1 cellular context compared by ENCODE assay signal in the genomic region with DNA sequence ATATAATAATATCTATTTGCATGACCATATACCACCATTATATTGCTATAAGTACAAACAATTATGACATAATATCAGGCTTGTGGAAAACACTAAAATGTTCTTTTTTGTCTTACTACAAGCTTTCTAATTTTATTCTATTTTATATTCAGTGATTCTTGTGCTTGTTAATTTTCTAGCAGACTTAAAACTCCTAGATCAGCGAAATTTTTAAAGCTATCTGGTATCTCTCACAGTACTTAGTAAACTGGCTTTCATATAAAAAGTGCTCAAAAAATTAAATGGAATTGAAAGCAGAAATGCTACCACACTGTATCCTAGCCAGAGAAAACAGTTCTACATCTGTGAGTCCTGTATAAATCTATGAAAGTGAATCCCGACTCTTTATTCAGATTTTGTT.
A peak's percentile ranks its signal among the peaks of the same experiment; 100 is the strongest.
TF ChIP-seq lines count a peak whose summit lies in the region.

No MANE protein-coding gene starts in this region.

TF ChIP-seq in K562, 482 proteins besides CTCF, POLR2A, EP300 and RAD21 (continued from another document):
- TF ChIP-seq, protein P1, sequence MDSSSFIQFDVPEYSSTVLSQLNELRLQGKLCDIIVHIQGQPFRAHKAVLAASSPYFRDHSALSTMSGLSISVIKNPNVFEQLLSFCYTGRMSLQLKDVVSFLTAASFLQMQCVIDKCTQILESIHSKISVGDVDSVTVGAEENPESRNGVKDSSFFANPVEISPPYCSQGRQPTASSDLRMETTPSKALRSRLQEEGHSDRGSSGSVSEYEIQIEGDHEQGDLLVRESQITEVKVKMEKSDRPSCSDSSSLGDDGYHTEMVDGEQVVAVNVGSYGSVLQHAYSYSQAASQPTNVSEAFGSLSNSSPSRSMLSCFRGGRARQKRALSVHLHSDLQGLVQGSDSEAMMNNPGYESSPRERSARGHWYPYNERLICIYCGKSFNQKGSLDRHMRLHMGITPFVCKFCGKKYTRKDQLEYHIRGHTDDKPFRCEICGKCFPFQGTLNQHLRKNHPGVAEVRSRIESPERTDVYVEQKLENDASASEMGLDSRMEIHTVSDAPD (CRISPR knock-in tag; IDR thresholded peaks at IDR 0.05): no peak
- TF ChIP-seq, protein P2, sequence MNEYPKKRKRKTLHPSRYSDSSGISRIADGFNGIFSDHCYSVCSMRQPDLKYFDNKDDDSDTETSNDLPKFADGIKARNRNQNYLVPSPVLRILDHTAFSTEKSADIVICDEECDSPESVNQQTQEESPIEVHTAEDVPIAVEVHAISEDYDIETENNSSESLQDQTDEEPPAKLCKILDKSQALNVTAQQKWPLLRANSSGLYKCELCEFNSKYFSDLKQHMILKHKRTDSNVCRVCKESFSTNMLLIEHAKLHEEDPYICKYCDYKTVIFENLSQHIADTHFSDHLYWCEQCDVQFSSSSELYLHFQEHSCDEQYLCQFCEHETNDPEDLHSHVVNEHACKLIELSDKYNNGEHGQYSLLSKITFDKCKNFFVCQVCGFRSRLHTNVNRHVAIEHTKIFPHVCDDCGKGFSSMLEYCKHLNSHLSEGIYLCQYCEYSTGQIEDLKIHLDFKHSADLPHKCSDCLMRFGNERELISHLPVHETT (CRISPR knock-in tag; conservative IDR thresholded peaks at IDR 0.05 in 1 of 2, IDR thresholded peaks at IDR 0.05 in 1 of 2): no peak
- TF ChIP-seq FOS (IDR thresholded peaks at IDR 0.05; ENCODE audit: extremely low read depth, insufficient read length): no peak
- TF ChIP-seq TAF9B (IDR thresholded peaks at IDR 0.05; ENCODE audit: partially characterized antibody): no peak
- TF ChIP-seq ZNF316 (IDR thresholded peaks at IDR 0.05): peak; percentile 70
- TF ChIP-seq C11orf30 (IDR thresholded peaks at IDR 0.05; ENCODE audit: low read depth): peak; percentile 49
- TF ChIP-seq, protein P3, sequence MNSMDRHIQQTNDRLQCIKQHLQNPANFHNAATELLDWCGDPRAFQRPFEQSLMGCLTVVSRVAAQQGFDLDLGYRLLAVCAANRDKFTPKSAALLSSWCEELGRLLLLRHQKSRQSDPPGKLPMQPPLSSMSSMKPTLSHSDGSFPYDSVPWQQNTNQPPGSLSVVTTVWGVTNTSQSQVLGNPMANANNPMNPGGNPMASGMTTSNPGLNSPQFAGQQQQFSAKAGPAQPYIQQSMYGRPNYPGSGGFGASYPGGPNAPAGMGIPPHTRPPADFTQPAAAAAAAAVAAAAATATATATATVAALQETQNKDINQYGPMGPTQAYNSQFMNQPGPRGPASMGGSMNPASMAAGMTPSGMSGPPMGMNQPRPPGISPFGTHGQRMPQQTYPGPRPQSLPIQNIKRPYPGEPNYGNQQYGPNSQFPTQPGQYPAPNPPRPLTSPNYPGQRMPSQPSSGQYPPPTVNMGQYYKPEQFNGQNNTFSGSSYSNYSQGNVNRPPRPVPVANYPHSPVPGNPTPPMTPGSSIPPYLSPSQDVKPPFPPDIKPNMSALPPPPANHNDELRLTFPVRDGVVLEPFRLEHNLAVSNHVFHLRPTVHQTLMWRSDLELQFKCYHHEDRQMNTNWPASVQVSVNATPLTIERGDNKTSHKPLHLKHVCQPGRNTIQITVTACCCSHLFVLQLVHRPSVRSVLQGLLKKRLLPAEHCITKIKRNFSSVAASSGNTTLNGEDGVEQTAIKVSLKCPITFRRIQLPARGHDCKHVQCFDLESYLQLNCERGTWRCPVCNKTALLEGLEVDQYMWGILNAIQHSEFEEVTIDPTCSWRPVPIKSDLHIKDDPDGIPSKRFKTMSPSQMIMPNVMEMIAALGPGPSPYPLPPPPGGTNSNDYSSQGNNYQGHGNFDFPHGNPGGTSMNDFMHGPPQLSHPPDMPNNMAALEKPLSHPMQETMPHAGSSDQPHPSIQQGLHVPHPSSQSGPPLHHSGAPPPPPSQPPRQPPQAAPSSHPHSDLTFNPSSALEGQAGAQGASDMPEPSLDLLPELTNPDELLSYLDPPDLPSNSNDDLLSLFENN (IDR thresholded peaks at IDR 0.05; ENCODE audit: low read depth in 2 of 2, low read length in 2 of 2): no peak
- no peak for TF ChIP-seq MTA3 (IDR thresholded peaks at IDR 0.05; ENCODE audit: borderline replicate concordance)
- TF ChIP-seq MAFK (IDR thresholded peaks at IDR 0.05; ENCODE audit: low read length): peak; percentile 15; the same call in 1 of the 2 replicates
- TF ChIP-seq RBM15 (IDR thresholded peaks at IDR 0.05; ENCODE audit: insufficient read depth, low read length): no peak
- TF ChIP-seq, protein P4, sequence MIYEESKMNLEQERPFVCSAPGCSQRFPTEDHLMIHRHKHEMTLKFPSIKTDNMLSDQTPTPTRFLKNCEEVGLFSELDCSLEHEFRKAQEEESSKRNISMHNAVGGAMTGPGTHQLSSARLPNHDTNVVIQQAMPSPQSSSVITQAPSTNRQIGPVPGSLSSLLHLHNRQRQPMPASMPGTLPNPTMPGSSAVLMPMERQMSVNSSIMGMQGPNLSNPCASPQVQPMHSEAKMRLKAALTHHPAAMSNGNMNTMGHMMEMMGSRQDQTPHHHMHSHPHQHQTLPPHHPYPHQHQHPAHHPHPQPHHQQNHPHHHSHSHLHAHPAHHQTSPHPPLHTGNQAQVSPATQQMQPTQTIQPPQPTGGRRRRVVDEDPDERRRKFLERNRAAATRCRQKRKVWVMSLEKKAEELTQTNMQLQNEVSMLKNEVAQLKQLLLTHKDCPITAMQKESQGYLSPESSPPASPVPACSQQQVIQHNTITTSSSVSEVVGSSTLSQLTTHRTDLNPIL (CRISPR knock-in tag; IDR thresholded peaks at IDR 0.05): no peak
